ENCODE assay signal across 8 cellular contexts in genomic region chr10:22927661-22928403, GRCh38. TPM values are rescaled to one million over a fixed set of nuclear protein-coding genes. Genes with fewer than 3 reads are reported as not detected.
DNase-seq lines count a peak whose midpoint lies in the region; ATAC-seq, FAIRE-seq and TF ChIP-seq lines count a peak whose summit lies in the region.

Gene ARMC3 (plus strand): TSS chr10:22928053. CDS start chr10:22931997, 3,944 bp downstream.

- no peak for TF ChIP-seq CTCF in AG04450 (IDR thresholded peaks at IDR 0.05; ENCODE audit: low read depth, low read length)
- TF ChIP-seq CTCF in WERI-Rb-1 (IDR thresholded peaks at IDR 0.05; ENCODE audit: low read depth, low read length), result no peak
- no peak for TF ChIP-seq CTCF in cardiac fibroblast (IDR thresholded peaks at IDR 0.05; ENCODE audit: low read depth, low read length)
- TF ChIP-seq CTCF in keratinocyte (optimal IDR thresholded peaks at IDR 0.05 in 1 of 3, IDR thresholded peaks at IDR 0.05 in 1 of 3, conservative IDR thresholded peaks at IDR 0.05 in 1 of 3; ENCODE audit: extremely low read depth in 1 of 3, insufficient read depth in 2 of 3, low read length in 3 of 3), result no peak

- H3K9me1 ChIP-seq in keratinocyte (ENCODE audit: control insufficient read depth, extremely low read depth, insufficient read depth, low read length), result no peaks in the 10 kb centered on the region

- no peak within 1 kb of the TSS for H3K27ac ChIP-seq in AG04450 (ENCODE audit: low read depth, low read length)
- H3K27ac ChIP-seq in WERI-Rb-1, result no peak within 1 kb of the TSS
- H3K27ac ChIP-seq in keratinocyte (ENCODE audit: control insufficient read depth, insufficient read depth, low read length), result no peak within 1 kb of the TSS

- H3K36me3 ChIP-seq in WERI-Rb-1 (no peaks in the 10 kb centered on the region), keratinocyte (ENCODE audit: control insufficient read depth in 2 of 2, extremely low read depth in 1 of 2, insufficient read depth in 2 of 2, low read length in 2 of 2) (no peaks in the 10 kb centered on the region)

- CTCF ChIA-PET in AG04450 (lab: Charles Lee), result interaction anchor here (0.6 kb wide), 1 partner anchor 99 kb away, joined by 3 read pairs; no protein-coding TSS in a partner anchor

- ATAC-seq in GM19324 (IDR thresholded peaks at IDR 0.05; ENCODE audit: low FRiP score, unreplicated experiment) (peak; percentile 64), HG03571 (IDR thresholded peaks at IDR 0.05; ENCODE audit: unreplicated experiment) (peak; percentile 73)

- dilution Hi-C loops in keratinocyte (cut with MboI; ENCODE audit: extremely low pct_ligation_motif_present, low sequenced_read_pairs), result no loop called here

- no peaks in the 10 kb centered on the region for H3K9me3 ChIP-seq in AG04450 (ENCODE audit: control insufficient read depth, insufficient read depth, low read length)
- H3K9me3 ChIP-seq in WERI-Rb-1 (ENCODE audit: severe bottlenecking), result no peaks in the 10 kb centered on the region
- no peaks in the 10 kb centered on the region for H3K9me3 ChIP-seq in keratinocyte (ENCODE audit: control insufficient read depth, low read depth, low read length)

- H3K4me1 ChIP-seq in keratinocyte (ENCODE audit: control insufficient read depth, extremely low read depth, insufficient read depth, low read length), result peaks cover 3% of the 10 kb centered on the region

- no peaks in the 10 kb centered on the region for H3K79me2 ChIP-seq in keratinocyte (ENCODE audit: control insufficient read depth, insufficient read depth, low read length)

- no peaks in the 10 kb centered on the region for H4K20me1 ChIP-seq in keratinocyte (ENCODE audit: control insufficient read depth, extremely low read depth, insufficient read depth, low read length)

- H3K4me3 ChIP-seq in AG04450 (ENCODE audit: low read depth, low read length), result peak within 1 kb of the TSS; percentile 47
- peak within 1 kb of the TSS; percentile 68 for H3K4me3 ChIP-seq in WERI-Rb-1 (ENCODE audit: low read depth, low read length)
- peak within 1 kb of the TSS; percentile 41 to 50 for H3K4me3 ChIP-seq in cardiac fibroblast (replicated peaks in 1 of 2; ENCODE audit: low read depth in 2 of 2, low read length in 2 of 2)
- peak within 1 kb of the TSS; percentile 6 to 29 (median 19) for H3K4me3 ChIP-seq in keratinocyte (ENCODE audit: control insufficient read depth in 2 of 3, extremely low read depth in 1 of 3, insufficient read depth in 2 of 3, low read depth in 1 of 3, low read length in 3 of 3)

- H2AFZ ChIP-seq in keratinocyte (ENCODE audit: control insufficient read depth, low read length), result peak within 1 kb of the TSS; percentile 84

- POLR2A ChIA-PET in AG04450 (lab: Yijun Ruan, JAX), result no interaction called here

- no peak for DNase-seq in AG04450 (ENCODE audit: low read depth, low spot score)
- peak; percentile 74 for DNase-seq in WERI-Rb-1
- DNase-seq in cardiac fibroblast (ENCODE audit: low read depth in 2 of 2), result peak; percentile 54 to 60
- no peak for DNase-seq in keratinocyte (ENCODE audit: low read depth, low spot score)
- DNase-seq in stimulated activated CD4-positive, alpha-beta T cell treated with anti-CD3 and anti-CD28 coated beads, Interleukin-12 subunit alpha, Interleukin-12 subunit beta, amount 100 ng/mL, for 48 hours (ENCODE audit: low read depth in 2 of 3, low spot score in 1 of 3), result peak; percentile 40 to 54 (median 41)
- no peak for DNase-seq in NCI-H446 treated with DMSO at 0.1 percent for 48 hours (lab: John Stamatoyannopoulos, UW)

- H3K27me3 ChIP-seq in AG04450 (ENCODE audit: control insufficient read depth, insufficient read depth, low read length), result no peaks in the 10 kb centered on the region
- H3K27me3 ChIP-seq in WERI-Rb-1 (ENCODE audit: insufficient read depth, low read depth, severe bottlenecking), result no peaks in the 10 kb centered on the region
- H3K27me3 ChIP-seq in keratinocyte (ENCODE audit: control insufficient read depth, extremely low read depth, insufficient read depth, low read length), result peaks cover 9% of the 10 kb centered on the region

- H3K9ac ChIP-seq in keratinocyte (ENCODE audit: control insufficient read depth, extremely low read depth, insufficient read depth, low read length), result no peak within 1 kb of the TSS

- peak within 1 kb of the TSS; percentile 71 for H3K4me2 ChIP-seq in keratinocyte (ENCODE audit: control insufficient read depth, extremely low read depth, insufficient read depth, low read depth, low read length)

- FAIRE-seq in keratinocyte (lab: Jason Lieb, UNC), result no peak

RNA-seq across cellular contexts. Expression of gene ARMC3, which starts in this region (rescaled TPM):
- not detected in 2 replicates for polyA plus RNA-seq in AG04450 (2011; rRNA removed)
- not detected in 2 replicates for polyA minus RNA-seq in AG04450 (2011; rRNA and poly(A)+ RNA removed)
- not detected in 3 replicates for polyA plus RNA-seq in keratinocyte
- not detected for polyA plus RNA-seq in keratinocyte (2011; ENCODE audit: low read depth)
- 0.02 TPM in 1 of 2 replicates, not detected in the other for polyA plus RNA-seq in keratinocyte (2011; cell fraction: cytosol; rRNA removed)
- polyA plus RNA-seq in keratinocyte (2011; cell fraction: nucleus; rRNA removed), result not detected in 2 replicates
- polyA plus RNA-seq in keratinocyte (2012; ENCODE audit: low replicate concordance), result not detected in 2 replicates
- not detected in 3 replicates for polyA minus RNA-seq in keratinocyte
- polyA minus RNA-seq in keratinocyte (2011; cell fraction: cytosol; rRNA and poly(A)+ RNA removed), result not detected
- polyA minus RNA-seq in keratinocyte (2011; cell fraction: nucleus; rRNA and poly(A)+ RNA removed), result not detected in 2 replicates

Comparison
In these comparisons a context has a peak if more than half of its experiments do, and no peak if none do; other contexts are left out.
1. DNase-seq: peak in WERI-Rb-1 (single experiment), cardiac fibroblast (2 of 2) and stimulated activated CD4-positive, alpha-beta T cell treated with anti-CD3 and anti-CD28 coated beads, Interleukin-12 subunit alpha, Interleukin-12 subunit beta, amount 100 ng/mL, for 48 hours (3 of 3); none in AG04450 (single experiment), keratinocyte (single experiment) and NCI-H446 treated with DMSO at 0.1 percent for 48 hours (single experiment).
2. Peak in every context shown above with its lines, with median percentiles within 50 percentile points of each other: H3K4me3 ChIP-seq.